In genomic region chr19:38470788-38471480, GRCh38 we compare ENCODE assay signal across 28 cellular contexts. TPM values are rescaled to one million over a fixed set of nuclear protein-coding genes. Genes with fewer than 3 reads are reported as not detected.
"Had no signal": no experiment of that assay in that cellular context is flagged by ENCODE, and none has a peak within 500 bp of the region (broad histone marks: within the 10 kb centered on the region; RNA-seq: fewer than 3 reads in every experiment).

No MANE protein-coding gene starts in this region.

- DNase-seq: activated CD4-positive, alpha-beta T cell treated with anti-CD3 and anti-CD28 coated beads for 48 hours; activated CD4-positive, alpha-beta T cell treated with anti-CD3 and anti-CD28 coated beads, Interleukin-2, amount 50 U/mL, for 4 hours; activated CD4-positive, CD25-positive, alpha-beta regulatory T cell treated with anti-CD3 and anti-CD28 coated beads, Interleukin-2, amount 50 U/mL, for 72 hours; activated CD8-positive, alpha-beta T cell treated with anti-CD3 and anti-CD28 coated beads, Interleukin-2, amount 10 ng/mL, durations not matched to agents 7 days and 5 days; activated gamma-delta T cell; activated naive CD4-positive, alpha-beta T cell treated with anti-CD3 and anti-CD28 coated beads for 36 hours; activated T-cell treated with anti-CD3 and anti-CD28 coated beads, Interleukin-2, amount 50 U/mL, for 4 hours; amygdala; brain microvascular endothelial cell; Karpas-422; MM.1S; NCI-H1105; NCI-H1436; NCI-H1694 treated with DMSO at 0.1 percent for 48 hours; NCI-H2029 treated with DMSO at 0.1 percent for 48 hours; NCI-H510A treated with DMSO at 0.1 percent for 48 hours; NCI-H69; NK-92 treated with Interleukin-12 subunit alpha and Interleukin-12 subunit beta, amount 100 ng/mL, for 24 hours; OCI-M1; Right ventricle myocardium superior; RPMI8226; SJCRH30; SK-N-SH; T-helper 1 cell; WERI-Rb-1 had no signal

- H3K36me3 Mint-ChIP-seq: activated naive CD8-positive, alpha-beta T cell had no signal

- H3K4me2 ChIP-seq: SK-N-SH had no signal

- ATAC-seq: activated CD8-positive, alpha-beta T cell treated with anti-CD3 and anti-CD28 coated beads, Interleukin-2, amount 10 ng/mL, durations not matched to agents 7 days and 5 days; activated T-cell treated with anti-CD3 and anti-CD28 coated beads, Interleukin-2, amount 50 U/mL, for 4 hours; K562; Panc1 had no signal

- H3K4me3 ChIP-seq: K562, SJCRH30 had no signal

- H3K27ac Mint-ChIP-seq: activated CD8-positive, alpha-beta T cell treated with anti-CD3 and anti-CD28 coated beads, Interleukin-2, amount 10 ng/mL, durations not matched to agents 7 days and 5 days; activated naive CD4-positive, alpha-beta T cell treated with anti-CD3 and anti-CD28 coated beads for 36 hours; activated naive CD8-positive, alpha-beta T cell had no signal

- H3K27me3 ChIP-seq: brain microvascular endothelial cell, SJCRH30 had no signal

- H3K36me3 ChIP-seq: brain microvascular endothelial cell, WERI-Rb-1 had no signal

- H3K9me3 ChIP-seq: SJCRH30, SK-N-SH had no signal

- H3K4me3 Mint-ChIP-seq: activated CD8-positive, alpha-beta T cell treated with anti-CD3 and anti-CD28 coated beads, Interleukin-2, amount 10 ng/mL, durations not matched to agents 7 days and 5 days; activated naive CD4-positive, alpha-beta T cell treated with anti-CD3 and anti-CD28 coated beads for 36 hours; activated naive CD8-positive, alpha-beta T cell; activated T-cell treated with anti-CD3 and anti-CD28 coated beads, Interleukin-2, amount 50 U/mL, for 4 hours had no signal

- H3K9ac ChIP-seq: SK-N-SH had no signal

- H3K27ac ChIP-seq: brain microvascular endothelial cell, SJCRH30, WERI-Rb-1 had no signal

- H3K4me1 ChIP-seq: SJCRH30 had no signal

- H3K9me3 Mint-ChIP-seq: activated naive CD4-positive, alpha-beta T cell treated with anti-CD3 and anti-CD28 coated beads for 36 hours; activated T-cell treated with anti-CD3 and anti-CD28 coated beads, Interleukin-2, amount 50 U/mL, for 4 hours had no signal

RNA-seq across cellular contexts. Expression of gene RASGRP4, which starts 44.9 kb away (rescaled TPM):
- polyA plus RNA-seq: SK-N-SH had no signal
